Comparison of ENCODE assay signal across 20 cellular contexts in the genomic region with DNA sequence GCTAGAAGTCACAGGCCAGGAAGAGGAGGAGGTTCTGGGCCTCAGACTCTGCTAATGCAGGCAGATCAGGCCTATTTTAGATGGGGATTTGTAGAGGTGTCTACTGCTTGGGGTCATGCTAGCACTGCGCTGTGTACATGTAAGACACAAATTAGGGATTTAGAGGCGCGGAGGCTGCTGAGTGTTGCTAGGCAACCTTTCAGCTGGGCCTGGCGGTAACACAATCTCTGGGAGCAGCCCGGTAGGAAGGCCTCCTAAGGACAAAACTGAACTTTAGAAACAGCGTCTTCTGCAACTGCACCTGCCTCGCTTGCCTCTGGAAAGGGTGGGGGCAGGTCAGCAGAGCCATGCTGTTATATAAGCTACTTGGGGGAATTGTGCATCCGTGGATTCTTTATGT.
DNase-seq lines count a peak whose midpoint lies in the region; ATAC-seq and TF ChIP-seq lines count a peak whose summit lies in the region.
"Had no signal": no experiment of that assay in that cellular context is flagged by ENCODE, and none has a peak within 500 bp of the region (broad histone marks: within the 10 kb centered on the region; RNA-seq: fewer than 3 reads in every experiment).

No MANE protein-coding gene starts in this region.

- no peak overlapping the region for H3K4me3 ChIP-seq in psoas muscle
- H3K4me3 ChIP-seq: coronary artery, mucosa of descending colon, tibial artery had no signal

- peak; percentile 29 to 75 (median 50) for ATAC-seq in psoas muscle
- no peak for ATAC-seq in HG02642 (IDR thresholded peaks at IDR 0.05; ENCODE audit: poor library complexity, unreplicated experiment)
- ATAC-seq in HG02571 (IDR thresholded peaks at IDR 0.05; ENCODE audit: unreplicated experiment), result no peak
- ATAC-seq: left colon; mucosa of descending colon; Panc1; right cardiac atrium; stimulated activated memory B cell treated with anti-CD40 and anti-IgM and Interleukin-4, amounts not matched to agents 10 μg/mL and 1 μg/mL and 100 μg/mL, for 72 hours had no signal

- H3K27ac ChIP-seq in psoas muscle, result peak overlapping the region; percentile 1
- H3K27ac ChIP-seq: coronary artery, tibial artery had no signal

- DNase-seq in COR-L47 (lab: John Stamatoyannopoulos, UW) (peak; percentile 67), NCI-H2107 (lab: John Stamatoyannopoulos, UW) (peak; percentile 45), ecto neural progenitor cell (ENCODE audit: low spot score) (peak; percentile 55), psoas muscle (no peak), C1 segment of cervical spinal cord (lab: John Stamatoyannopoulos, UW) (no peak)
- DNase-seq in stimulated activated CD4-positive, alpha-beta T cell treated with anti-CD3 and anti-CD28 coated beads, Interleukin-1b, Interleukin-23, amount 100 ng/mL, for 48 hours, result no peak
- DNase-seq: activated CD4-positive, alpha-beta T cell treated with anti-CD3 and anti-CD28 coated beads, Interleukin-2, amount 10 ng/mL, durations not matched to agents 24 days and 14 days; activated gamma-delta T cell; CD4-positive, CD25-positive, alpha-beta regulatory T cell; DMS153; Karpas-422; left colon; mucosa of descending colon; right cardiac atrium; tibial artery had no signal

- peaks cover 0 to 3% (median 0%) of the 10 kb centered on the region in 3 donors for H3K27me3 ChIP-seq in psoas muscle (ENCODE audit: insufficient read depth in 3 of 3, low read length in 2 of 3)
- H3K27me3 ChIP-seq: tibial artery had no signal

- intact Hi-C loops in psoas muscle (cut with DNase I), result loop anchor here in 1 of 2 donors (5.0 kb wide), 1 partner anchor 81 kb away; no protein-coding TSS in a partner anchor

- 36 to 77% (median 38%) methylated on average over 8 of the region's 8 CpGs for WGBS in psoas muscle, 3 donors

- H3K36me3 ChIP-seq in psoas muscle (ENCODE audit: insufficient read depth in 1 of 2, low read depth in 1 of 2), result no peaks in the 10 kb centered on the region
- H3K36me3 ChIP-seq: tibial artery had no signal

- TF ChIP-seq CTCF in psoas muscle (IDR thresholded peaks at IDR 0.05), result no peak

- H3K9me3 ChIP-seq in psoas muscle, result no peaks in the 10 kb centered on the region
- H3K9me3 ChIP-seq: mucosa of descending colon, tibial artery had no signal

- H3K4me1 ChIP-seq in psoas muscle, result peaks cover 31% of the 10 kb centered on the region

Comparison
In these comparisons a context has a peak if more than half of its experiments do, and no peak if none do; other contexts are left out.
1. DNase-seq: peak in COR-L47 (single experiment), NCI-H2107 (single experiment) and ecto neural progenitor cell (single experiment); none in psoas muscle (0 of 2), C1 segment of cervical spinal cord (0 of 14) and stimulated activated CD4-positive, alpha-beta T cell treated with anti-CD3 and anti-CD28 coated beads, Interleukin-1b, Interleukin-23, amount 100 ng/mL, for 48 hours (single experiment).
2. ATAC-seq: peak in psoas muscle (4 of 4); none in HG02642 (single experiment) and HG02571 (single experiment).